16 cellular contexts compared by ENCODE assay signal in genomic region chr9:72151099-72151498, GRCh38. TPM values are rescaled to one million over a fixed set of nuclear protein-coding genes. Genes with fewer than 3 reads are reported as not detected.
"Had no signal": no experiment of that assay in that cellular context is flagged by ENCODE, and none has a peak within 500 bp of the region (broad histone marks: within the 10 kb centered on the region; RNA-seq: fewer than 3 reads in every experiment).

No MANE protein-coding gene starts in this region.

- H3K4me3 ChIP-seq: left ventricle myocardium inferior, right atrium auricular region, skin epidermis, thoracic aorta had no signal

- H3K9me3 ChIP-seq: left ventricle myocardium inferior, right atrium auricular region, thoracic aorta had no signal

- H3K27me3 ChIP-seq: right atrium auricular region had no signal

- H3K27ac ChIP-seq: epithelial cell of prostate, left ventricle myocardium inferior, right atrium auricular region, skin epidermis, thoracic aorta had no signal

- ATAC-seq: activated CD8-positive, alpha-beta memory T cell treated with anti-CD3 and anti-CD28 coated beads, Interleukin-2, amount 10 ng/mL, durations not matched to agents 7 days and 5 days; effector memory CD8-positive, alpha-beta T cell; stimulated activated effector memory CD8-positive, alpha-beta T cell treated with anti-CD3 and anti-CD28 coated beads, Interleukin-12 subunit alpha, Interleukin-12 subunit beta, amount 100 ng/mL, for 72 hours had no signal

- H3K36me3 ChIP-seq: left ventricle myocardium inferior, right atrium auricular region, thoracic aorta had no signal

- FAIRE-seq: frontal cortex had no signal

- DNase-seq: activated CD4-positive, alpha-beta memory T cell treated with anti-CD3 and anti-CD28 coated beads, Interleukin-2, amount 10 ng/mL, durations not matched to agents 7 days and 5 days; activated CD8-positive, alpha-beta memory T cell treated with anti-CD3 and anti-CD28 coated beads, Interleukin-2, amount 10 ng/mL, durations not matched to agents 7 days and 5 days; effector memory CD8-positive, alpha-beta T cell; left ventricle myocardium inferior; naive B cell; stimulated activated CD4-positive, alpha-beta T cell treated with anti-CD3 and anti-CD28 coated beads, Interleukin-4, amount 100 ng/mL, for 24 hours; T-helper 2 cell had no signal

RNA-seq across cellular contexts. Expression of gene GDA, which starts 1.9 kb away (rescaled TPM):
- total RNA-seq: activated CD4-positive, alpha-beta memory T cell treated with anti-CD3 and anti-CD28 coated beads, Interleukin-2, amount 10 ng/mL, durations not matched to agents 7 days and 5 days; activated CD8-positive, alpha-beta memory T cell treated with anti-CD3 and anti-CD28 coated beads, Interleukin-2, amount 10 ng/mL, durations not matched to agents 7 days and 5 days; fibroblast of lung; omental fat pad; posterior vena cava; thoracic aorta had no signal
- polyA plus RNA-seq: fibroblast of lung had no signal
